25 cellular contexts compared by ENCODE assay signal in the genomic region with DNA sequence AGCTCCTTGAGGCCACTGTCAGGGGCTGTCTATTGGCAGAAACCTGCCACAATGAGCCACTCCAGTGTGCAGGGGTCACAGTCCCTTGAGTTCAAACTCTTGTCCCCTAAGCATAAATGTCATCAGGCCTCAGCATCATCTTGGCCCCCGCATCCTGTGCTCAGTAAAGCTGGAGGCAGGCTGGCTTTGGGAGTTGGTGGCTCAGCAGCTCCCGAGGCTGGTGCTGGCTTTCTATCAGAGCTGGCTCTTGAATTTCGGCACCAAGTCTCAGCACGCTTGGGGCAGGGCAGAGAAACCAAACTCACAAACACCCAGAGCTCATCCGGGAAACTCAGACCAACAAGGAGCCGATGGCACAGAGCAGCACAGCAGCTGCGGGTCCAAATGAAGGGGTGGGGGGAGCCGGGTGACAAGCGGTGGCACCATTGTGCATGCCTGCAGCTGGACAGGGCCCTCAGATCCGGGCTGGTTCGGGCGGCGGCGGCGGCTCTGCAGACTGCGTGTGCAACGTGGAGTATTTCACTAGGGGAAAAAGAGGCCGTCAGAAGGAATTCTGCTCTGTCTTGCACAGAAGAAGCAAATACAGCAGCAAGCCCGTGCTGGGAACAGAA.
A peak's percentile ranks its signal among the peaks of the same experiment; 100 is the strongest.
DNase-seq lines count a peak whose midpoint lies in the region; ATAC-seq, FAIRE-seq and TF ChIP-seq lines count a peak whose summit lies in the region.
"Had no signal": no experiment of that assay in that cellular context is flagged by ENCODE, and none has a peak within 500 bp of the region (broad histone marks: within the 10 kb centered on the region; RNA-seq: fewer than 3 reads in every experiment).

No MANE protein-coding gene starts in this region.

- no peaks in the 10 kb centered on the region for H4K20me1 ChIP-seq in endothelial cell of umbilical vein (replicated peaks; ENCODE audit: control insufficient read depth, extremely low read depth, insufficient read depth, low read length)
- H4K20me1 ChIP-seq: BLaER1 had no signal

- no peak overlapping the region for H3K27ac ChIP-seq in endothelial cell of umbilical vein (ENCODE audit: insufficient read depth, low read depth, low read length)
- H3K27ac ChIP-seq: BLaER1 had no signal

- dilution Hi-C loops in endothelial cell of umbilical vein (cut with MboI; ENCODE audit: extremely low pct_ligation_motif_present, low sequenced_read_pairs), result no loop called here

- ATAC-seq in HG03108 (IDR thresholded peaks at IDR 0.05; ENCODE audit: unreplicated experiment), result no peak
- ATAC-seq in GM21390 (IDR thresholded peaks at IDR 0.05; ENCODE audit: unreplicated experiment), result no peak
- ATAC-seq: A549; CD8-positive, alpha-beta T cell; GM12878; K562 had no signal

- H3K9me3 ChIP-seq in endothelial cell of umbilical vein (replicated peaks; ENCODE audit: control insufficient read depth, insufficient read depth, low read length), result no peaks in the 10 kb centered on the region
- H3K9me3 ChIP-seq: A549, BLaER1 had no signal

- no peaks in the 10 kb centered on the region for H3K4me1 ChIP-seq in endothelial cell of umbilical vein (ENCODE audit: control insufficient read depth, extremely low read depth, insufficient read depth, low read length)

- H3K4me3 ChIP-seq in endothelial cell of umbilical vein (replicated peaks in 1 of 3; ENCODE audit: insufficient read depth in 1 of 3, low read depth in 1 of 3, low read length in 3 of 3), result no peak overlapping the region
- H3K4me3 ChIP-seq: A549, BLaER1, GM12878, K562 had no signal

- FAIRE-seq in endothelial cell of umbilical vein (lab: Jason Lieb, UNC) (no peak), GM19239 (lab: Jason Lieb, UNC) (no peak)
- FAIRE-seq: A549, GM12878, K562, RCC 7860 had no signal

- no peaks in the 10 kb centered on the region for H3K79me2 ChIP-seq in endothelial cell of umbilical vein (ENCODE audit: control insufficient read depth, insufficient read depth, low read length)

- H3K4me2 ChIP-seq in endothelial cell of umbilical vein (ENCODE audit: insufficient read depth, low read length), result no peak overlapping the region
- H3K4me2 ChIP-seq: A549, BLaER1 had no signal

- no peaks in the 10 kb centered on the region for H3K36me3 ChIP-seq in endothelial cell of umbilical vein (ENCODE audit: control insufficient read depth in 2 of 2, extremely low read depth in 1 of 2, insufficient read depth in 2 of 2, low read length in 2 of 2)
- H3K36me3 ChIP-seq: BLaER1 had no signal

- TSS peak; percentile 22 for BruUV-seq in endothelial cell of umbilical vein (replicated peaks; lab: Mats Ljungman, UMichigan)

- no peaks in the 10 kb centered on the region for H3K27me3 ChIP-seq in endothelial cell of umbilical vein (ENCODE audit: control insufficient read depth in 2 of 2, insufficient read depth in 2 of 2, low read length in 2 of 2)

- no peaks in the 10 kb centered on the region for H3K9me1 ChIP-seq in endothelial cell of umbilical vein (replicated peaks; ENCODE audit: control insufficient read depth, extremely low read depth, insufficient read depth, low read length)

- intact Hi-C loops in endothelial cell of umbilical vein (cut with micrococcal nuclease) (no loop called here), posterior vena cava (cut with DNase I) (no loop called here)

- POLR2A ChIA-PET in endothelial cell of umbilical vein (lab: Charles Lee), result no interaction called here

- CTCF ChIA-PET in endothelial cell of umbilical vein (lab: Charles Lee), result interaction anchor here (5.6 kb wide), 1 partner anchor 313 kb away, joined by 315 read pairs; no protein-coding TSS in a partner anchor

- no peak overlapping the region for H2AFZ ChIP-seq in endothelial cell of umbilical vein (ENCODE audit: low read depth, low read length)

- no peak for TF ChIP-seq POLR2A in endothelial cell of umbilical vein (IDR thresholded peaks at IDR 0.05; ENCODE audit: low read depth, low read length)

- H3K9ac ChIP-seq in endothelial cell of umbilical vein (replicated peaks; ENCODE audit: extremely low read depth, insufficient read depth, low read length), result no peak overlapping the region
- H3K9ac ChIP-seq: BLaER1 had no signal

- no peak for TF ChIP-seq CTCF in endothelial cell of umbilical vein (IDR thresholded peaks at IDR 0.05; ENCODE audit: extremely low read depth in 1 of 2, insufficient read depth in 1 of 2, low read depth in 1 of 2, low read length in 2 of 2)

- DNase-seq in amygdala (lab: John Stamatoyannopoulos, UW) (peak in 35 of 56 donors; percentile 4 to 69 (median 38)), endothelial cell of umbilical vein (ENCODE audit: low read depth, low spot score) (no peak), medulla oblongata (ENCODE audit: extremely low spot score) (peak; percentile 37), putamen (ENCODE audit: low spot score) (peak; percentile 64), GM19239 (ENCODE audit: insufficient read length, low spot score) (no peak), posterior vena cava (ENCODE audit: low spot score) (no peak)
- DNase-seq: Calu3; CD8-positive, alpha-beta T cell; DMS53; EL; GOT3; NCI-H1092 treated with DMSO at 0.1 percent for 48 hours; NCI-H2081; NCI-H2171 treated with DMSO at 0.1 percent for 48 hours; NCI-H446 treated with DMSO at 0.1 percent for 48 hours; NCI-H69; NK-92 treated with Interleukin-12 subunit alpha and Interleukin-12 subunit beta, amount 100 ng/mL, for 24 hours; Right ventricle myocardium superior had no signal

TF ChIP-seq in endothelial cell of umbilical vein, 7 proteins besides CTCF, POLR2A, EP300 and RAD21:
- TF ChIP-seq FOS (IDR thresholded peaks at IDR 0.05; ENCODE audit: borderline replicate concordance, insufficient read depth, low read length) (no peak), EZH2 (IDR thresholded peaks at IDR 0.05; ENCODE audit: borderline replicate concordance, low read depth, low read length, severe bottlenecking) (no peak), JUN (IDR thresholded peaks at IDR 0.05; ENCODE audit: borderline replicate concordance, insufficient read depth, insufficient read length, low read depth) (no peak), GATA2 (IDR thresholded peaks at IDR 0.05; ENCODE audit: insufficient read depth, insufficient read length, low read depth, low read length) (no peak), POLR2AphosphoS5 (IDR thresholded peaks at IDR 0.05; ENCODE audit: insufficient read depth, low read depth, low read length) (no peak), MYC (IDR thresholded peaks at IDR 0.05; ENCODE audit: low read depth, low read length) (no peak)
- TF ChIP-seq, protein P1, sequence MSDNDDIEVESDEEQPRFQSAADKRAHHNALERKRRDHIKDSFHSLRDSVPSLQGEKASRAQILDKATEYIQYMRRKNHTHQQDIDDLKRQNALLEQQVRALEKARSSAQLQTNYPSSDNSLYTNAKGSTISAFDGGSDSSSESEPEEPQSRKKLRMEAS (IDR thresholded peaks at IDR 0.05; ENCODE audit: insufficient read depth, insufficient read length), result no peak

Comparison
In these comparisons a context has a peak if more than half of its experiments do, and no peak if none do; other contexts are left out.
1. DNase-seq: peak in amygdala (35 of 56), medulla oblongata (single experiment) and putamen (single experiment); none in endothelial cell of umbilical vein (single experiment), GM19239 (single experiment) and posterior vena cava (single experiment).